ENCODE assay signal across 8 cellular contexts in genomic region chr9:34377402-34377741, GRCh38. TPM values are rescaled to one million over a fixed set of nuclear protein-coding genes. Genes with fewer than 3 reads are reported as not detected.
DNase-seq lines count a peak whose midpoint lies in the region; ATAC-seq and TF ChIP-seq lines count a peak whose summit lies in the region.

No MANE protein-coding gene starts in this region.

- H3K36me3 ChIP-seq in ACC112 (ENCODE audit: insufficient read depth, low read length) (no peaks in the 10 kb centered on the region), HUES48 (ENCODE audit: control insufficient read depth, insufficient read depth, low read length) (no peaks in the 10 kb centered on the region), lung (ENCODE audit: control insufficient read depth in 2 of 2, insufficient read depth in 2 of 2, low read length in 2 of 2) (no peaks in the 10 kb centered on the region), transverse colon (peaks cover 0 to 3% (median 1%) of the 10 kb centered on the region in 4 donors)

- H3K9ac ChIP-seq in HUES48 (ENCODE audit: low read depth, low read length): peak overlapping the region; percentile 21; the same call in 1 of the 2 replicates

- TF ChIP-seq CTCF in brain (conservative IDR thresholded peaks at IDR 0.05) (no peak), lung (IDR thresholded peaks at IDR 0.05; ENCODE audit: control extremely low read depth, extremely low read depth) (no peak), transverse colon (IDR thresholded peaks at IDR 0.05) (no peak)

- H3K9me3 Mint-ChIP-seq in brain: peaks cover 0 to 8% (median 6%) of the 10 kb centered on the region in 5 experiments

- H3K36me3 Mint-ChIP-seq in brain: peaks cover 14% of the 10 kb centered on the region

- H3K27ac ChIP-seq in ACC112 (ENCODE audit: low read depth, low read length) (no peak overlapping the region), HUES48 (ENCODE audit: low read depth, low read length) (no peak overlapping the region), lung (ENCODE audit: low read depth in 1 of 2, low read length in 1 of 2) (peak overlapping the region in 1 of 2 donors; percentile 12), transverse colon (peak overlapping the region; percentile 90 to 95 (median 91))

- peaks cover 59% of the 10 kb centered on the region for H3K4me1 Mint-ChIP-seq in brain

- 3 to 4% methylated on average over 21 of the region's 21 CpGs for WGBS in lung, 2 donors
- WGBS in transverse colon (ENCODE audit: low coverage in 1 of 2), 2 donors: 5 to 6% methylated on average over 3 to 21 of the region's 21 CpGs

- H3K79me2 ChIP-seq in ACC112 (ENCODE audit: control insufficient read depth, insufficient read depth, low read length, unreplicated experiment): no peaks in the 10 kb centered on the region

- H3K9me3 ChIP-seq in HUES48 (ENCODE audit: control insufficient read depth, insufficient read depth, low read length) (no peaks in the 10 kb centered on the region), lung (ENCODE audit: control insufficient read depth in 2 of 2, insufficient read depth in 1 of 2, low read length in 1 of 2) (no peaks in the 10 kb centered on the region), transverse colon (no peaks in the 10 kb centered on the region)

- no peak for TF ChIP-seq EP300 in transverse colon (IDR thresholded peaks at IDR 0.05; ENCODE audit: low read depth)

- H3K27ac Mint-ChIP-seq in brain: peak overlapping the region in 3 of 5 experiments; percentile 55 to 79 (median 77)

- no peak for ATAC-seq in lung (ENCODE audit: insufficient read depth, low FRiP score)
- ATAC-seq in GM21529 (IDR thresholded peaks at IDR 0.05; ENCODE audit: unreplicated experiment): no peak

- no peak for TF ChIP-seq POLR2A in transverse colon (IDR thresholded peaks at IDR 0.05)

- no peaks in the 10 kb centered on the region for H3K27me3 ChIP-seq in ACC112 (ENCODE audit: insufficient read depth, low read length)
- peaks cover 33% of the 10 kb centered on the region for H3K27me3 ChIP-seq in HUES48 (ENCODE audit: control insufficient read depth, insufficient read depth, low read length)
- no peaks in the 10 kb centered on the region for H3K27me3 ChIP-seq in lung (ENCODE audit: control insufficient read depth, insufficient read depth)
- no peaks in the 10 kb centered on the region for H3K27me3 ChIP-seq in transverse colon

- H3K4me3 ChIP-seq in ACC112 (ENCODE audit: low read depth, low read length) (peak overlapping the region; percentile 76), HUES48 (ENCODE audit: low read depth, low read length) (peak overlapping the region; percentile 72), lung (peak overlapping the region; percentile 40), transverse colon (peak overlapping the region; percentile 56 to 85 (median 64))

- in situ Hi-C loops in transverse colon (cut with MboI; ENCODE audit: low pct_ligation_motif_present in 1 of 4, low pct_unique_long_range_greater_than_20kb in 1 of 4, low sequenced_read_pairs in 3 of 4): no loop called here

- peak overlapping the region; percentile 90 to 92 (median 91) for H3K4me3 Mint-ChIP-seq in brain

- peak; percentile 45 for DNase-seq in lung (ENCODE audit: low spot score)
- peak; percentile 57 for DNase-seq in transverse colon
- no peak for DNase-seq in NCI-H524 (lab: John Stamatoyannopoulos, UW)
- no peak for DNase-seq in SW 1271 (lab: John Stamatoyannopoulos, UW)

- peak overlapping the region; percentile 86 for H2AFZ ChIP-seq in ACC112 (ENCODE audit: low read length, unreplicated experiment)

- intact Hi-C loops in transverse colon (cut with DNase I; ENCODE audit: low total_unique reads): no loop called here

- H3K4me1 ChIP-seq in ACC112 (ENCODE audit: control insufficient read depth, insufficient read depth, low read length, unreplicated experiment) (peaks cover 6% of the 10 kb centered on the region), HUES48 (ENCODE audit: control insufficient read depth, insufficient read depth, low read length) (peaks cover 24% of the 10 kb centered on the region), lung (ENCODE audit: control insufficient read depth in 2 of 2, insufficient read depth in 2 of 2, low read length in 2 of 2) (peaks cover 2 to 12% of the 10 kb centered on the region in 2 donors), transverse colon (peaks cover 20 to 44% (median 39%) of the 10 kb centered on the region in 4 donors)

- peaks cover 9% of the 10 kb centered on the region for H3K27me3 Mint-ChIP-seq in brain

RNA-seq across cellular contexts. Expression of gene MYORG, which starts 0.7 kb away (rescaled TPM):
- polyA plus RNA-seq in brain (ENCODE audit: insufficient read depth, low read depth, low replicate concordance) (13.5 TPM), lung (1 to 10 TPM; 1.4 to 3.1 TPM)
- total RNA-seq in lung (10 to 100 TPM in 1 of 2 donors, 1 to 10 TPM in 1; 6.6 to 12.2 TPM), transverse colon (100 to 1,000 TPM in 1 of 4 donors, 10 to 100 TPM in 3; 42.0 to 113 (median 66.3) TPM)

RNA-seq across cellular contexts. Expression of gene NUDT2, which starts 48.0 kb away (rescaled TPM):
- polyA plus RNA-seq in brain (ENCODE audit: insufficient read depth, low read depth, low replicate concordance): 54.3 TPM
- total RNA-seq in lung: 10 to 100 TPM; 11.7 to 12.5 TPM
- polyA plus RNA-seq in lung: 10 to 100 TPM; 18.7 to 20.1 TPM
- total RNA-seq in transverse colon: 10 to 100 TPM in 2 of 4 donors, 1 to 10 TPM in 2; 1.4 to 31.0 (median 9.7) TPM

RNA-seq across cellular contexts. Expression of gene KIF24, which starts 48.3 kb away (rescaled TPM):
- polyA plus RNA-seq in brain (ENCODE audit: insufficient read depth, low read depth, low replicate concordance): 9.4 TPM
- total RNA-seq in lung: 1 to 10 TPM; 3.0 to 4.3 TPM
- polyA plus RNA-seq in lung: under 1 TPM; 0.63 to 0.71 TPM
- total RNA-seq in transverse colon: 1 to 10 TPM in 2 of 4 donors, under 1 TPM in 2; 0.37 to 6.8 (median 1.1) TPM

Comparison
In these comparisons a context has a peak if more than half of its experiments do, and no peak if none do; other contexts are left out.
1. H3K27ac ChIP-seq: peak in transverse colon (4 of 4); none in ACC112 (single experiment) and HUES48 (single experiment).
2. DNase-seq: peak in lung (single experiment) and transverse colon (single experiment); none in NCI-H524 (0 of 2) and SW 1271 (0 of 2).
3. Peak in every context shown above with its lines, with median percentiles within 50 percentile points of each other: H3K4me3 ChIP-seq.